ENCODE assay signal across 15 cellular contexts in genomic region chr2:100643906-100644501, GRCh38.
A peak's percentile ranks its signal among the peaks of the same experiment; 100 is the strongest.
DNase-seq lines count a peak whose midpoint lies in the region; TF ChIP-seq lines count a peak whose summit lies in the region.
"Had no signal": no experiment of that assay in that cellular context is flagged by ENCODE, and none has a peak within 500 bp of the region (broad histone marks: within the 10 kb centered on the region; RNA-seq: fewer than 3 reads in every experiment).

No MANE protein-coding gene starts in this region.

- intact Hi-C loops in CD4-positive, alpha-beta memory T cell (cut with micrococcal nuclease), result no loop called here
- intact Hi-C loops in sigmoid colon (cut with DNase I), result no loop called here

- H3K4me1 Mint-ChIP-seq in CD4-positive, alpha-beta memory T cell, result peaks cover 37 to 74% (median 54%) of the 10 kb centered on the region in 4 donors
- H3K4me1 Mint-ChIP-seq in activated CD4-positive, alpha-beta memory T cell treated with anti-CD3 and anti-CD28 coated beads, Interleukin-2, amount 10 ng/mL, durations not matched to agents 7 days and 5 days, result peaks cover 37% of the 10 kb centered on the region
- peaks cover 15% of the 10 kb centered on the region for H3K4me1 Mint-ChIP-seq in endodermal cell

- H3K4me1 ChIP-seq in CD4-positive, alpha-beta memory T cell (ENCODE audit: insufficient read depth, low read length), result peaks cover 60% of the 10 kb centered on the region
- no peaks in the 10 kb centered on the region for H3K4me1 ChIP-seq in endodermal cell (ENCODE audit: control insufficient read depth, insufficient read depth, low read length)
- H3K4me1 ChIP-seq in sigmoid colon, result no peaks in the 10 kb centered on the region
- no peaks in the 10 kb centered on the region for H3K4me1 ChIP-seq in trophoblast cell (ENCODE audit: control insufficient read depth in 1 of 2, insufficient read depth in 2 of 2, low read length in 2 of 2)
- H3K4me1 ChIP-seq: upper lobe of right lung had no signal

- no peaks in the 10 kb centered on the region for H3K79me1 ChIP-seq in trophoblast cell (ENCODE audit: low read length)

- H2BK120ac ChIP-seq in trophoblast cell (ENCODE audit: insufficient read depth, low read length, poor library complexity), result no peak overlapping the region

- H3K79me2 ChIP-seq in trophoblast cell (ENCODE audit: control insufficient read depth, insufficient read depth, low read length, poor library complexity), result no peaks in the 10 kb centered on the region

- H2AK5ac ChIP-seq in trophoblast cell (ENCODE audit: low read length), result no peak overlapping the region

- H3K4me3 Mint-ChIP-seq in CD4-positive, alpha-beta memory T cell, result peak overlapping the region; percentile 56 to 86 (median 76)
- H3K4me3 Mint-ChIP-seq in activated CD4-positive, alpha-beta memory T cell treated with anti-CD3 and anti-CD28 coated beads, Interleukin-2, amount 10 ng/mL, durations not matched to agents 7 days and 5 days, result no peak overlapping the region
- no peak overlapping the region for H3K4me3 Mint-ChIP-seq in endodermal cell
- H3K4me3 Mint-ChIP-seq: stimulated activated naive CD8-positive, alpha-beta T cell treated with anti-CD3 and anti-CD28 coated beads, Interleukin-15, Interleukin-2, amounts not matched to agents 100 ng/mL and 50 ng/mL, for 24 hours had no signal

- no peak overlapping the region for H3K23ac ChIP-seq in trophoblast cell (ENCODE audit: low read length)

- H3K4me3 ChIP-seq in CD4-positive, alpha-beta memory T cell (ENCODE audit: low read length in 2 of 2), result peak overlapping the region; percentile 13 to 41
- H3K4me3 ChIP-seq in endodermal cell (ENCODE audit: low read length) (no peak overlapping the region), sigmoid colon (no peak overlapping the region), trophoblast cell (ENCODE audit: low read depth, low read length) (no peak overlapping the region)
- H3K4me3 ChIP-seq: lung, upper lobe of right lung had no signal

- H2BK12ac ChIP-seq in trophoblast cell (ENCODE audit: low read length), result no peak overlapping the region

- H3K9me3 ChIP-seq in CD4-positive, alpha-beta memory T cell (ENCODE audit: control insufficient read depth in 1 of 2, low read length in 2 of 2), result no peaks in the 10 kb centered on the region
- H3K9me3 ChIP-seq in endodermal cell (ENCODE audit: control insufficient read depth, low read length) (peaks cover 4% of the 10 kb centered on the region), sigmoid colon (no peaks in the 10 kb centered on the region), trophoblast cell (ENCODE audit: insufficient read depth, low read depth, low read length) (peaks cover 7% of the 10 kb centered on the region)
- H3K9me3 ChIP-seq: upper lobe of right lung had no signal

- no peak overlapping the region for H3K18ac ChIP-seq in trophoblast cell (ENCODE audit: low read length)

- TF ChIP-seq EP300 in sigmoid colon (IDR thresholded peaks at IDR 0.05), result no peak

- H3K9me3 Mint-ChIP-seq in CD4-positive, alpha-beta memory T cell, result peaks cover 0 to 6% (median 0%) of the 10 kb centered on the region in 8 donors
- H3K9me3 Mint-ChIP-seq in activated CD4-positive, alpha-beta memory T cell treated with anti-CD3 and anti-CD28 coated beads, Interleukin-2, amount 10 ng/mL, durations not matched to agents 7 days and 5 days, result peaks cover 3% of the 10 kb centered on the region
- peaks cover 22% of the 10 kb centered on the region for H3K9me3 Mint-ChIP-seq in endodermal cell

- CTCF ChIA-PET in CD4-positive, alpha-beta memory T cell (lab: Charles Lee; ENCODE audit: partially characterized antibody), result interaction anchor here (1.0 to 2.4 kb wide), 5 partner anchors 13 to 88 kb away, joined by 3 to 11 read pairs (median 3); no protein-coding TSS in a partner anchor
- CTCF ChIA-PET in activated CD4-positive, alpha-beta memory T cell treated with anti-CD3 and anti-CD28 coated beads, Interleukin-2, amount 10 ng/mL, durations not matched to agents 7 days and 5 days (lab: Charles Lee), result interaction anchor here (0.8 to 2.5 kb wide), 5 partner anchors 13 to 298 kb away, joined by 3 to 6 read pairs (median 4); no protein-coding TSS in a partner anchor

- no peak overlapping the region for H3K27ac ChIP-seq in CD4-positive, alpha-beta memory T cell (ENCODE audit: low read depth, low read length)
- H3K27ac ChIP-seq in endodermal cell (ENCODE audit: low read depth, low read length) (no peak overlapping the region), sigmoid colon (no peak overlapping the region), trophoblast cell (ENCODE audit: low read depth, low read length) (no peak overlapping the region)
- H3K27ac ChIP-seq: upper lobe of right lung had no signal

- H4K91ac ChIP-seq in trophoblast cell (ENCODE audit: low read depth, low read length), result no peak overlapping the region

- H3K4me2 ChIP-seq in trophoblast cell (ENCODE audit: low read length), result no peak overlapping the region

- no peaks in the 10 kb centered on the region for H3K27me3 Mint-ChIP-seq in CD4-positive, alpha-beta memory T cell
- H3K27me3 Mint-ChIP-seq in activated CD4-positive, alpha-beta memory T cell treated with anti-CD3 and anti-CD28 coated beads, Interleukin-2, amount 10 ng/mL, durations not matched to agents 7 days and 5 days, result peaks cover 7% of the 10 kb centered on the region
- peaks cover 3% of the 10 kb centered on the region for H3K27me3 Mint-ChIP-seq in endodermal cell (ENCODE audit: insufficient read depth)
- H3K27me3 Mint-ChIP-seq: progenitor cell of endocrine pancreas; stimulated activated naive CD8-positive, alpha-beta T cell treated with anti-CD3 and anti-CD28 coated beads, Interleukin-15, Interleukin-2, amounts not matched to agents 100 ng/mL and 50 ng/mL, for 24 hours had no signal

- POLR2A ChIA-PET in CD4-positive, alpha-beta memory T cell (lab: Charles Lee; ENCODE audit: partially characterized antibody), result interaction anchor here (0.8 to 2.4 kb wide), 10 partner anchors 10 to 358 kb away, joined by 3 to 10 read pairs (median 5); partner anchors contain the start of genes PDCL3 and RPL31
- POLR2A ChIA-PET in activated CD4-positive, alpha-beta memory T cell treated with anti-CD3 and anti-CD28 coated beads, Interleukin-2, amount 10 ng/mL, durations not matched to agents 7 days and 5 days (lab: Charles Lee), result interaction anchor here (0.6 to 1.8 kb wide), 7 partner anchors 10 to 368 kb away, joined by 3 to 4 read pairs (median 3); no protein-coding TSS in a partner anchor

- DNase-seq in CD4-positive, alpha-beta memory T cell, result peak; percentile 71 to 83 (median 80)
- peak; percentile 4 to 15 for DNase-seq in Kasumi-1 (lab: John Stamatoyannopoulos, UW)
- DNase-seq in activated CD4-positive, alpha-beta memory T cell treated with anti-CD3 and anti-CD28 coated beads, Interleukin-2, amount 10 ng/mL, durations not matched to agents 7 days and 5 days, result peak; percentile 24
- peak; percentile 7 for DNase-seq in endodermal cell
- no peak for DNase-seq in NCI-H226
- DNase-seq in sigmoid colon, result no peak
- DNase-seq in trophoblast cell, result no peak
- no peak for DNase-seq in SHP77 treated with DMSO at 0.1 percent for 48 hours (lab: John Stamatoyannopoulos, UW)
- DNase-seq: cortex of kidney, NCI-H1694 treated with DMSO at 0.1 percent for 48 hours, NCI-H510A, upper lobe of right lung had no signal

- no peaks in the 10 kb centered on the region for H3K36me3 ChIP-seq in CD4-positive, alpha-beta memory T cell (ENCODE audit: insufficient read depth, low read length)
- H3K36me3 ChIP-seq in endodermal cell (ENCODE audit: control insufficient read depth, insufficient read depth, low read length) (no peaks in the 10 kb centered on the region), sigmoid colon (no peaks in the 10 kb centered on the region), trophoblast cell (ENCODE audit: control insufficient read depth in 1 of 2, insufficient read depth in 2 of 2, low read length in 2 of 2) (no peaks in the 10 kb centered on the region)
- H3K36me3 ChIP-seq: upper lobe of right lung had no signal

- TF ChIP-seq POLR2A in sigmoid colon (IDR thresholded peaks at IDR 0.05), result no peak

- WGBS in endodermal cell (ENCODE audit: insufficient coverage in 1 of 2, insufficient read length in 1 of 2), 2 experiments, result 90 to 93% methylated on average over 2 to 6 of the region's 6 CpGs
- 48 to 72% methylated on average over 6 of the region's 6 CpGs for WGBS in sigmoid colon, 2 donors
- WGBS in trophoblast cell (ENCODE audit: extremely low coverage, insufficient coverage, insufficient read length), result no CpG with 5 or more reads among the region's 6 CpGs

- no peak overlapping the region for H3K9ac ChIP-seq in endodermal cell (ENCODE audit: extremely low read depth, low read length, poor library complexity, severe bottlenecking)
- no peak overlapping the region for H3K9ac ChIP-seq in trophoblast cell (ENCODE audit: low read length)

- no peaks in the 10 kb centered on the region for H3K27me3 ChIP-seq in CD4-positive, alpha-beta memory T cell (ENCODE audit: insufficient read depth, low read length)
- H3K27me3 ChIP-seq in endodermal cell (ENCODE audit: control insufficient read depth, insufficient read depth, low read length, poor library complexity, severe bottlenecking) (no peaks in the 10 kb centered on the region), sigmoid colon (no peaks in the 10 kb centered on the region), trophoblast cell (ENCODE audit: insufficient read depth, low read length) (no peaks in the 10 kb centered on the region)
- H3K27me3 ChIP-seq: upper lobe of right lung had no signal

- peak overlapping the region; percentile 69 to 89 (median 77) for H3K27ac Mint-ChIP-seq in CD4-positive, alpha-beta memory T cell
- peak overlapping the region; percentile 69 for H3K27ac Mint-ChIP-seq in activated CD4-positive, alpha-beta memory T cell treated with anti-CD3 and anti-CD28 coated beads, Interleukin-2, amount 10 ng/mL, durations not matched to agents 7 days and 5 days
- no peak overlapping the region for H3K27ac Mint-ChIP-seq in endodermal cell
- H3K27ac Mint-ChIP-seq: progenitor cell of endocrine pancreas; stimulated activated naive CD8-positive, alpha-beta T cell treated with anti-CD3 and anti-CD28 coated beads, Interleukin-15, Interleukin-2, amounts not matched to agents 100 ng/mL and 50 ng/mL, for 24 hours had no signal

- H3K14ac ChIP-seq in trophoblast cell (ENCODE audit: low read length), result no peak overlapping the region

- H3K36me3 Mint-ChIP-seq in CD4-positive, alpha-beta memory T cell, result peaks cover 0 to 4% of the 10 kb centered on the region in 2 donors
- no peaks in the 10 kb centered on the region for H3K36me3 Mint-ChIP-seq in activated CD4-positive, alpha-beta memory T cell treated with anti-CD3 and anti-CD28 coated beads, Interleukin-2, amount 10 ng/mL, durations not matched to agents 7 days and 5 days (ENCODE audit: low read depth)
- no peaks in the 10 kb centered on the region for H3K36me3 Mint-ChIP-seq in endodermal cell (ENCODE audit: low read depth)

- no peak overlapping the region for H2AFZ ChIP-seq in trophoblast cell (ENCODE audit: insufficient read depth, low read length, poor library complexity)

- no peak for TF ChIP-seq CTCF in endodermal cell (conservative IDR thresholded peaks at IDR 0.05)
- TF ChIP-seq CTCF in sigmoid colon (IDR thresholded peaks at IDR 0.05), result no peak

- H2BK5ac ChIP-seq in trophoblast cell (ENCODE audit: low read depth, low read length, poor library complexity), result no peak overlapping the region

- no peak overlapping the region for H3K4ac ChIP-seq in trophoblast cell (ENCODE audit: low read depth, low read length)

- no peak overlapping the region for H4K8ac ChIP-seq in trophoblast cell (ENCODE audit: low read depth, low read length)

- H4K12ac ChIP-seq in trophoblast cell (ENCODE audit: low read depth, low read length), result no peak overlapping the region

Comparison
In these comparisons a context has a peak if more than half of its experiments do, and no peak if none do; other contexts are left out.
1. DNase-seq: peak in CD4-positive, alpha-beta memory T cell (5 of 5), Kasumi-1 (2 of 2), activated CD4-positive, alpha-beta memory T cell treated with anti-CD3 and anti-CD28 coated beads, Interleukin-2, amount 10 ng/mL, durations not matched to agents 7 days and 5 days (single experiment) and endodermal cell (single experiment); none in NCI-H226 (single experiment), sigmoid colon (single experiment), trophoblast cell (0 of 2) and SHP77 treated with DMSO at 0.1 percent for 48 hours (single experiment).
2. H3K4me3 ChIP-seq: peak in CD4-positive, alpha-beta memory T cell (2 of 2); none in endodermal cell (single experiment), sigmoid colon (0 of 4) and trophoblast cell (single experiment).
3. H3K4me3 Mint-ChIP-seq: peak in CD4-positive, alpha-beta memory T cell (8 of 8); none in activated CD4-positive, alpha-beta memory T cell treated with anti-CD3 and anti-CD28 coated beads, Interleukin-2, amount 10 ng/mL, durations not matched to agents 7 days and 5 days (single experiment) and endodermal cell (single experiment).